ENCODE assay signal across 9 cellular contexts in the genomic region with DNA sequence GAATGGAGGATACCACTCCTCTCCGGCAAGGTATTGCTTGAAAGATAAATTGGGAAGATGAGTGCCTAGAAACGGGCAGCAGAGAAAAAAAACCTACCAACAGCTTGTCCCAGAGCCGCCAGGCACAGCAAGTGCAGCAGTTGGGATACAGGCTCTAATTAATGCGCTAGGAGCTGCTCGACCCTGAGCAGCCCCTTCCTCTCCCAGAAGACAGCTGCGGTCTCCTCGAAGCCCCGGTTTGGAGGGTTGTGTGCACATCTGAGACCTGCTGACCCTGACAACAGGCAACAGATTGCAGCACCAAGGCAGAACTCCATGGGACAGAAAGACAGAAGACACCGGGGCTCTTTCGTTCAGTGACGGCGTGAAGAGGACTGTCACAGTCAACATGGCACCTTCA.
A peak's percentile ranks its signal among the peaks of the same experiment; 100 is the strongest.
DNase-seq lines count a peak whose midpoint lies in the region; ATAC-seq, FAIRE-seq and TF ChIP-seq lines count a peak whose summit lies in the region.
"Had no signal": no experiment of that assay in that cellular context is flagged by ENCODE, and none has a peak within 500 bp of the region (broad histone marks: within the 10 kb centered on the region; RNA-seq: fewer than 3 reads in every experiment).

No MANE protein-coding gene starts in this region.

- in situ Hi-C loops in brain microvascular endothelial cell (cut with HindIII; ENCODE audit: low pct_ligation_motif_present, low sequenced_read_pairs): no loop called here

- TF ChIP-seq CTCF in brain microvascular endothelial cell (IDR thresholded peaks at IDR 0.05; ENCODE audit: low read depth, low read length, missing control alignments) (no peak), lung (IDR thresholded peaks at IDR 0.05; ENCODE audit: control extremely low read depth, extremely low read depth) (no peak)

- no peak for TF ChIP-seq POLR2A in GM12892 (IDR thresholded peaks at IDR 0.05; ENCODE audit: low read depth, low read length)

- peaks cover 14 to 15% of the 10 kb centered on the region in 2 donors for H3K4me1 ChIP-seq in lung (ENCODE audit: control insufficient read depth in 2 of 2, insufficient read depth in 2 of 2, low read length in 2 of 2)
- H3K4me1 ChIP-seq in thymus (ENCODE audit: control insufficient read depth, insufficient read depth, low read length): no peaks in the 10 kb centered on the region

- 10 to 27% methylated on average over 12 of the region's 12 CpGs for WGBS in lung, 2 donors
- WGBS in thymus: 28% methylated on average over 12 of the region's 12 CpGs

- no peak for FAIRE-seq in GM12892 (lab: Jason Lieb, UNC)

- no peak overlapping the region for H3K27ac ChIP-seq in brain microvascular endothelial cell
- peak overlapping the region; percentile 49 to 89 for H3K27ac ChIP-seq in lung (ENCODE audit: low read depth in 1 of 2, low read length in 1 of 2)
- H3K27ac ChIP-seq in thymus (ENCODE audit: low read depth): peak overlapping the region; percentile 9

- no peak for DNase-seq in activated CD4-positive, alpha-beta T cell treated with anti-CD3 and anti-CD28 coated beads for 36 hours
- no peak for DNase-seq in activated CD4-positive, alpha-beta T cell treated with anti-CD3 and anti-CD28 coated beads for 1 hour
- DNase-seq in brain microvascular endothelial cell (no peak), lung (ENCODE audit: low spot score) (no peak), COR-L47 (lab: John Stamatoyannopoulos, UW) (no peak), NAMALWA (ENCODE audit: low spot score) (no peak), GM12892 (ENCODE audit: insufficient read length) (no peak)
- DNase-seq: nephron progenitor cell had no signal

- no peaks in the 10 kb centered on the region for H3K36me3 Mint-ChIP-seq in activated CD4-positive, alpha-beta T cell treated with anti-CD3 and anti-CD28 coated beads for 36 hours (ENCODE audit: low read depth)

- POLR2A ChIA-PET in activated CD4-positive, alpha-beta T cell treated with anti-CD3 and anti-CD28 coated beads for 36 hours (lab: Charles Lee): no interaction called here

- intact Hi-C loops in activated CD4-positive, alpha-beta T cell treated with anti-CD3 and anti-CD28 coated beads for 36 hours (cut with DNase I, micrococcal nuclease): no loop called here

- peaks cover 12% of the 10 kb centered on the region for H3K4me1 Mint-ChIP-seq in activated CD4-positive, alpha-beta T cell treated with anti-CD3 and anti-CD28 coated beads for 36 hours

- peak overlapping the region; percentile 33 for H3K4me3 ChIP-seq in brain microvascular endothelial cell (ENCODE audit: low read depth, low read length)
- peak overlapping the region; percentile 45 for H3K4me3 ChIP-seq in lung
- H3K4me3 ChIP-seq in thymus (ENCODE audit: low read length): no peak overlapping the region

- H3K27me3 ChIP-seq in brain microvascular endothelial cell (replicated peaks) (no peaks in the 10 kb centered on the region), lung (ENCODE audit: control insufficient read depth, insufficient read depth) (no peaks in the 10 kb centered on the region), thymus (ENCODE audit: control insufficient read depth, insufficient read depth) (no peaks in the 10 kb centered on the region)

- H3K4me3 Mint-ChIP-seq in activated CD4-positive, alpha-beta T cell treated with anti-CD3 and anti-CD28 coated beads for 36 hours: peak overlapping the region; percentile 22
- H3K4me3 Mint-ChIP-seq: nephron progenitor cell had no signal

- H3K9me3 ChIP-seq in lung (ENCODE audit: control insufficient read depth in 2 of 2, insufficient read depth in 1 of 2, low read length in 1 of 2): no peaks in the 10 kb centered on the region
- H3K9me3 ChIP-seq in thymus (ENCODE audit: control insufficient read depth): no peaks in the 10 kb centered on the region

- peaks cover 35% of the 10 kb centered on the region for H3K27me3 Mint-ChIP-seq in activated CD4-positive, alpha-beta T cell treated with anti-CD3 and anti-CD28 coated beads for 36 hours

- CTCF ChIA-PET in activated CD4-positive, alpha-beta T cell treated with anti-CD3 and anti-CD28 coated beads for 36 hours (lab: Charles Lee): no interaction called here

- ATAC-seq in activated CD4-positive, alpha-beta T cell treated with anti-CD3 and anti-CD28 coated beads for 36 hours: no peak
- no peak for ATAC-seq in lung (ENCODE audit: insufficient read depth, low FRiP score)

- H3K36me3 ChIP-seq in brain microvascular endothelial cell (replicated peaks) (no peaks in the 10 kb centered on the region), lung (ENCODE audit: control insufficient read depth in 2 of 2, insufficient read depth in 2 of 2, low read length in 2 of 2) (no peaks in the 10 kb centered on the region), thymus (ENCODE audit: control insufficient read depth, insufficient read depth) (no peaks in the 10 kb centered on the region)

- no peak overlapping the region for H3K27ac Mint-ChIP-seq in activated CD4-positive, alpha-beta T cell treated with anti-CD3 and anti-CD28 coated beads for 36 hours
- H3K27ac Mint-ChIP-seq: nephron progenitor cell had no signal

- no peaks in the 10 kb centered on the region for H3K9me3 Mint-ChIP-seq in activated CD4-positive, alpha-beta T cell treated with anti-CD3 and anti-CD28 coated beads for 36 hours (ENCODE audit: low read depth)
- H3K9me3 Mint-ChIP-seq: nephron progenitor cell had no signal
